In genomic region chr2:55693181-55694125, GRCh38 we compare ENCODE assay signal across 8 cellular contexts. TPM values are rescaled to one million over a fixed set of nuclear protein-coding genes. Genes with fewer than 3 reads are reported as not detected.
DNase-seq lines count a peak whose midpoint lies in the region; ATAC-seq and TF ChIP-seq lines count a peak whose summit lies in the region.

PNPT1 (minus strand) TSS chr2:55693844; CDS start chr2:55693823, 21 bp downstream.

- ATAC-seq in HG02571 (IDR thresholded peaks at IDR 0.05; ENCODE audit: unreplicated experiment) = peak; percentile 100
- peak; percentile 100 for ATAC-seq in omental fat pad (ENCODE audit: low FRiP score)

- POLR2A ChIA-PET in SK-N-SH (lab: Yijun Ruan, JAX) = no interaction called here

- H3K27ac ChIP-seq in SK-N-SH (ENCODE audit: low read depth in 2 of 2, low read length in 1 of 2) = peak within 1 kb of the TSS; percentile 10 to 54
- H3K27ac ChIP-seq in testis = peak within 1 kb of the TSS in 1 of 2 donors; percentile 56

- H3K27me3 ChIP-seq in SK-N-SH (ENCODE audit: insufficient read depth) (no peaks in the 10 kb centered on the region), testis (no peaks in the 10 kb centered on the region)

- H2AFZ ChIP-seq in SK-N-SH (ENCODE audit: low read depth) = peak within 1 kb of the TSS; percentile 99

- no peak for TF ChIP-seq RAD21 in SK-N-SH (IDR thresholded peaks at IDR 0.05; ENCODE audit: low read length)

- H3K79me2 ChIP-seq in SK-N-SH (ENCODE audit: insufficient read depth) = peaks cover 49% of the 10 kb centered on the region

- DNase-seq in GM04504 (ENCODE audit: low read depth) = peak; percentile 78
- peak; percentile 83 for DNase-seq in NCI-H1048 (lab: John Stamatoyannopoulos, UW)
- peak; percentile 97 for DNase-seq in SK-N-SH
- peak; percentile 94 for DNase-seq in activated naive CD4-positive, alpha-beta T cell treated with anti-CD3 and anti-CD28 coated beads, Interleukin-2, amount 50 U/mL, for 16 hours
- peak; percentile 61 for DNase-seq in glomerular endothelial cell (ENCODE audit: extremely low read depth, low read depth, low spot score)
- peak; percentile 70 for DNase-seq in omental fat pad (ENCODE audit: low spot score)
- DNase-seq in testis = peak; percentile 97

- H3K4me3 ChIP-seq in SK-N-SH (ENCODE audit: low read depth in 2 of 2, low read length in 1 of 2) (peak within 1 kb of the TSS; percentile 72 to 96), testis (peak within 1 kb of the TSS; percentile 89)

- TF ChIP-seq CTCF in SK-N-SH (IDR thresholded peaks at IDR 0.05) (no peak), omental fat pad (IDR thresholded peaks at IDR 0.05) (no peak), testis (IDR thresholded peaks at IDR 0.05) (peak in 1 of 3 experiments; percentile 14)

- H4K20me1 ChIP-seq in SK-N-SH (ENCODE audit: insufficient read depth) = no peaks in the 10 kb centered on the region

- no peak for TF ChIP-seq POLR2A in testis (IDR thresholded peaks at IDR 0.05)

- H3K9me2 ChIP-seq in SK-N-SH = no peaks in the 10 kb centered on the region

- H3K4me1 ChIP-seq in SK-N-SH (ENCODE audit: control insufficient read depth in 1 of 2, insufficient read depth in 2 of 2, low read depth in 1 of 2, low read length in 1 of 2) = peaks cover 0 to 16% of the 10 kb centered on the region in 2 experiments; a peak in 2 of 4 replicates
- no peaks in the 10 kb centered on the region for H3K4me1 ChIP-seq in testis

- H3F3A ChIP-seq in SK-N-SH (replicated peaks; ENCODE audit: insufficient read depth) = no peaks in the 10 kb centered on the region

- CTCF ChIA-PET in SK-N-SH (lab: Yijun Ruan, JAX) = interaction anchor here (0.6 kb wide), 1 partner anchor 80 kb away, joined by 3 read pairs; no protein-coding TSS in a partner anchor

- intact Hi-C loops in testis (cut with DNase I; ENCODE audit: low total_unique reads) = no loop called here

- peak within 1 kb of the TSS; percentile 99 for H3K4me2 ChIP-seq in SK-N-SH

- TF ChIP-seq EP300 in SK-N-SH (IDR thresholded peaks at IDR 0.05; ENCODE audit: borderline replicate concordance in 1 of 2, low read depth in 1 of 2, low read length in 1 of 2) = no peak; a peak in 1 of 4 replicates

- peak within 1 kb of the TSS; percentile 73 for H3K9ac ChIP-seq in SK-N-SH

- under 1% methylated on average over 52 of the region's 56 CpGs for WGBS in SK-N-SH (ENCODE audit: low lambda C conversion rate)
- WGBS in testis, 2 donors = 0% methylated on average over 38 to 52 of the region's 56 CpGs

- H3K36me3 ChIP-seq in SK-N-SH (replicated peaks in 1 of 2; ENCODE audit: control insufficient read depth in 1 of 2, insufficient read depth in 2 of 2, low read length in 1 of 2) (peaks cover 0 to 9% of the 10 kb centered on the region in 2 experiments), testis (ENCODE audit: low read depth, missing control alignments) (no peaks in the 10 kb centered on the region)

- H3K9me3 ChIP-seq in SK-N-SH = no peaks in the 10 kb centered on the region
- H3K9me3 ChIP-seq in testis = no peaks in the 10 kb centered on the region

TF ChIP-seq in SK-N-SH, 30 proteins besides CTCF, POLR2A, EP300 and RAD21 (continues in another document):
- peak; percentile 53; the same call in 1 of the 2 replicates for TF ChIP-seq USF2 (IDR thresholded peaks at IDR 0.05; ENCODE audit: borderline replicate concordance, low read depth, low read length)
- peak; percentile 86 for TF ChIP-seq USF1 (IDR thresholded peaks at IDR 0.05; ENCODE audit: borderline replicate concordance, low read depth)
- peak; percentile 82 for TF ChIP-seq POLR2AphosphoS5 (IDR thresholded peaks at IDR 0.05; ENCODE audit: low read depth, low read length)
- TF ChIP-seq CHD2 (IDR thresholded peaks at IDR 0.05; ENCODE audit: low read length, partially characterized antibody) = peak; percentile 80
- TF ChIP-seq REST (IDR thresholded peaks at IDR 0.05; ENCODE audit: low read depth, low read length) = peak; percentile 15; the same call in 1 of the 2 replicates
- peak; percentile 75 for TF ChIP-seq GABPA (IDR thresholded peaks at IDR 0.05; ENCODE audit: low read depth)
- no peak for TF ChIP-seq IRF3 (IDR thresholded peaks at IDR 0.05; ENCODE audit: low read depth, low read length)
- TF ChIP-seq RXRA (IDR thresholded peaks at IDR 0.05; ENCODE audit: borderline replicate concordance, low read depth) = no peak
- 0 out of 2 replicates have a peak, but pooled peaks have one; percentile 46 for TF ChIP-seq RCOR1 (IDR thresholded peaks at IDR 0.05; ENCODE audit: low read length)
- peak; percentile 7; the same call in 1 of the 2 replicates for TF ChIP-seq RFX5 (IDR thresholded peaks at IDR 0.05; ENCODE audit: low read length)
- no peak for TF ChIP-seq GATA2 (CRISPR knock-in tag; IDR thresholded peaks at IDR 0.05)
- no peak for TF ChIP-seq TEAD4 (IDR thresholded peaks at IDR 0.05; ENCODE audit: borderline replicate concordance, insufficient read depth)
- peak; percentile 56; the same call in 1 of the 2 replicates for TF ChIP-seq ZBTB33 (IDR thresholded peaks at IDR 0.05; ENCODE audit: borderline replicate concordance, low read depth)
- TF ChIP-seq FOXM1 (IDR thresholded peaks at IDR 0.05; ENCODE audit: low read depth) = 0 out of 2 replicates have a peak, but pooled peaks have one; percentile 36
- TF ChIP-seq JUND (IDR thresholded peaks at IDR 0.05) = no peak

RNA-seq across cellular contexts. Expression of gene PNPT1, which starts in this region (rescaled TPM):
- 11.7 and 14.3 TPM in 2 replicates for polyA plus RNA-seq in SK-N-SH (2012; rRNA removed)
- polyA plus RNA-seq in SK-N-SH (2012; cell fraction: cytosol; rRNA removed) = 13.4 and 14.7 TPM in 2 replicates
- polyA plus RNA-seq in SK-N-SH (2012; cell fraction: nucleus; rRNA removed) = 8.9 and 15.5 TPM in 2 replicates
- total RNA-seq in glomerular endothelial cell = 14.0 and 26.0 TPM in 2 replicates
- total RNA-seq in omental fat pad = 10 to 100 TPM; 11.8 to 34.2 (median 17.0) TPM
- total RNA-seq in testis = 10 to 100 TPM; 15.7 to 20.0 TPM
- polyA plus RNA-seq in testis (ENCODE audit: insufficient read depth, low read depth, low replicate concordance) = 16.8 TPM
